Comparison of ENCODE assay signal across 12 cellular contexts in the genomic region with DNA sequence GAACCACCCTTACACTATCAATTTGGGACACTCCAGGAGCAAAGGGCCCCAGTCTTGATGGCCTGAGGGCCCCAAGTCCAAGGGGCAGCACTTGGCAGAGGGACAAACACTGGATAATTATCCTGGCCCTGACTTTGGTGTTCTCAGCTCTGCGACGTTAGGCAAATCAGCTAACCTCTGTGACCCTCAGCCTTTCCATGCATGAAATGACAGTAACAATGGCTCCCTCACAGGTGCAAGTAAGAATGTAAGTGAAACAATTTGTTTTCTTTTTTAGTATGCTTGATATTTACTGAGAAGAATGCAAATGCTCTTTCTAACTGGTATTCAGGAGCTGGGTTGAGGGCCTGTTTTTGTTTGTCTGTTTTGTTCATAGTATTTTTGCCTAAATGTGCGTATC.
DNase-seq lines count a peak whose midpoint lies in the region; ATAC-seq and TF ChIP-seq lines count a peak whose summit lies in the region.
"Had no signal": no experiment of that assay in that cellular context is flagged by ENCODE, and none has a peak within 500 bp of the region (broad histone marks: within the 10 kb centered on the region; RNA-seq: fewer than 3 reads in every experiment).

No MANE protein-coding gene starts in this region.

- DNase-seq in GM10248 (ENCODE audit: extremely low spot score) (peak; percentile 57), hippocampal formation (lab: John Stamatoyannopoulos, UW) (no peak), DMS79 (lab: John Stamatoyannopoulos, UW) (no peak), ACHN (no peak)
- DNase-seq in activated CD4-positive, CD25-positive, alpha-beta regulatory T cell treated with anti-CD3 and anti-CD28 coated beads, Interleukin-2, amount 50 U/mL, for 72 hours, result no peak
- DNase-seq: activated T-cell treated with anti-CD3 and anti-CD28 coated beads, Interleukin-2, amount 50 U/mL, for 72 hours; DMS53; Right ventricle myocardium superior; substantia nigra had no signal

- no peak for TF ChIP-seq CTCF in GM10248 (IDR thresholded peaks at IDR 0.05; ENCODE audit: control extremely low read depth, extremely low read depth, low read depth, missing control alignments)

- POLR2A ChIA-PET in GM10248 (lab: Yijun Ruan, JAX), result no interaction called here

- in situ Hi-C loops in ACHN (cut with HindIII; ENCODE audit: low pct_ligation_motif_present, low pct_unique_long_range_greater_than_20kb, low sequenced_read_pairs), result no loop called here

- CTCF ChIA-PET in GM10248 (lab: Yijun Ruan, JAX), result interaction anchor here (1.1 to 10.2 kb wide), 6 partner anchors 9 to 673 kb away, joined by 3 to 103 read pairs (median 6); no protein-coding TSS in a partner anchor

- ATAC-seq in GM19328 (IDR thresholded peaks at IDR 0.05; ENCODE audit: unreplicated experiment), result peak; percentile 38
- ATAC-seq in HG02759 (IDR thresholded peaks at IDR 0.05; ENCODE audit: unreplicated experiment), result peak; percentile 41
- peak; percentile 21 for ATAC-seq in HG03571 (IDR thresholded peaks at IDR 0.05; ENCODE audit: unreplicated experiment)
